ENCODE assay signal across 1 cellular context in the genomic region with DNA sequence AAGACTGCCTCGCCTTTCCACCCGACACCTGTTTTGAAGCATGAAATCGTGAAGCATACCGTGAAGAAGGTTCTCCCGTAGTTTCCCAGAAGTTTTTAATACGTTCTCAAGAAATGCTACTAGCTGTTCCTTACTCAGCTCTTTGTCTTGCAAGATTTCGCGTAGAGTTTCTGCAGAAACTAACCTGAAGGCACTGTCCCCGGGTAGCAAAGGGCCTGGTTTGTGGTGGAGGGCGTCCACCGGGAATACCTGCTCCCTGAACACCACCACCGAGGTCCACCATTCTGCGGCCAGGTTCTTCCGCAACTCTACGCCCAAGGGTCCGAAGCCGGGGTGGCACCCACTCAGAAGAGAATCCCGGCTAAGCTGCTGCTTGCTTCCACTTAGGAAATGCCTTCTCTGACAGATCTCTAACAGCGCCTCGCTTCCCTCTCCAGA.
TF ChIP-seq lines count a peak whose summit lies in the region.

No MANE protein-coding gene starts in this region.

TF ChIP-seq in endothelial cell of umbilical vein, 7 proteins besides CTCF, POLR2A, EP300 and RAD21 (continued from another document):
- TF ChIP-seq FOS (IDR thresholded peaks at IDR 0.05; ENCODE audit: borderline replicate concordance, insufficient read depth, low read length) (no peak), MAX (IDR thresholded peaks at IDR 0.05; ENCODE audit: insufficient read depth, insufficient read length) (no peak)
